Comparison of ENCODE assay signal across 14 cellular contexts in the genomic region with DNA sequence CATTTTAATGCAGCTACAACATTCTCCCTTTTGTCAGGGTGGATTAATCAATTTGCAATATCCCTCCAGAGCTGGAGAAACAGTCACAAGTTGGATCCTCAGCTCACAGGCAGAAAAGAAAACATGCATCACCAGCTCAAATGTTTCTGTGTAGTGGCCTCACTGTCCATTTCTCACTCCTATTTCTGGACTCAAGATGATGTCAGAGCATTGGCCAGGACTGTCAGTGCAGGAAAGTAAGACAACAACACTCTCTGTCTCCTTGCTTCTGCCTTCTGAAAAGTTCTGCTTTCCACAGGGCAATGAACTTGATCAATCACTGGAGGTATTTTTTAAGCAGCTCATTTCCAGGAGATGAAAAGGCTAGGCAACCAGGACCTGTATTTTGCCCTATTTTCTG. TPM values are rescaled to one million over a fixed set of nuclear protein-coding genes. Genes with fewer than 3 reads are reported as not detected.
A peak's percentile ranks its signal among the peaks of the same experiment; 100 is the strongest.
DNase-seq lines count a peak whose midpoint lies in the region; ATAC-seq, FAIRE-seq and TF ChIP-seq lines count a peak whose summit lies in the region.
"Had no signal": no experiment of that assay in that cellular context is flagged by ENCODE, and none has a peak within 500 bp of the region (broad histone marks: within the 10 kb centered on the region; RNA-seq: fewer than 3 reads in every experiment).

No MANE protein-coding gene starts in this region.

- DNase-seq in HTR-8/SVneo (ENCODE audit: insufficient read length, low spot score) (no peak), esophagus muscularis mucosa (ENCODE audit: extremely low spot score) (no peak), left lung (no peak), stomach (no peak), NCI-H2081 (lab: John Stamatoyannopoulos, UW) (no peak), UCSD-AML1 (lab: John Stamatoyannopoulos, UW; ENCODE audit: unreplicated experiment) (no peak)
- no peak for DNase-seq in activated CD4-positive, alpha-beta T cell treated with anti-CD3 and anti-CD28 coated beads, Interleukin-2, amount 10 ng/mL, durations not matched to agents 7 days and 5 days
- DNase-seq: activated CD4-positive, alpha-beta T cell treated with anti-CD3 and anti-CD28 coated beads for 48 hours; BE2C; NCI-H1694 treated with DMSO at 0.1 percent for 48 hours; stimulated activated CD4-positive, alpha-beta T cell treated with anti-CD3 and anti-CD28 coated beads, Interleukin-4, amount 100 ng/mL, for 24 hours had no signal

- TF ChIP-seq CTCF in esophagus muscularis mucosa (IDR thresholded peaks at IDR 0.05) (no peak), left lung (IDR thresholded peaks at IDR 0.05) (no peak), stomach (IDR thresholded peaks at IDR 0.05) (no peak)

- H3K27ac ChIP-seq in esophagus muscularis mucosa (replicated peaks in 1 of 4): peak overlapping the region; percentile 77 to 94 (median 86)
- H3K27ac ChIP-seq in left lung: no peak overlapping the region
- peak overlapping the region in 4 of 5 donors; percentile 47 to 90 (median 66) for H3K27ac ChIP-seq in stomach

- peaks cover 5% of the 10 kb centered on the region for H3K36me3 Mint-ChIP-seq in activated CD4-positive, alpha-beta T cell treated with anti-CD3 and anti-CD28 coated beads, Interleukin-2, amount 10 ng/mL, durations not matched to agents 7 days and 5 days (ENCODE audit: low read depth)
- H3K36me3 Mint-ChIP-seq: natural killer cell treated with Interleukin-12 subunit alpha and Interleukin-12 subunit beta and Interleukin-15 and Interleukin-18, amount 100 ng/mL, for 72 hours had no signal

- H3K9me3 ChIP-seq in esophagus muscularis mucosa (no peaks in the 10 kb centered on the region), left lung (no peaks in the 10 kb centered on the region), stomach (no peaks in the 10 kb centered on the region)
- H3K9me3 ChIP-seq: BE2C had no signal

- H3K4me3 ChIP-seq in esophagus muscularis mucosa: no peak overlapping the region
- no peak overlapping the region for H3K4me3 ChIP-seq in left lung
- H3K4me3 ChIP-seq in stomach: no peak overlapping the region

- H3K4me1 ChIP-seq in esophagus muscularis mucosa (peaks cover 39 to 84% (median 76%) of the 10 kb centered on the region in 4 donors), left lung (peaks cover 13 to 28% of the 10 kb centered on the region in 2 donors), stomach (peaks cover 15 to 60% (median 37%) of the 10 kb centered on the region in 4 donors)

- ATAC-seq in left lung: peak; percentile 42
- ATAC-seq in GM18873 (IDR thresholded peaks at IDR 0.05; ENCODE audit: low FRiP score, unreplicated experiment): no peak
- ATAC-seq: natural killer cell treated with Interleukin-12 subunit alpha and Interleukin-12 subunit beta and Interleukin-15 and Interleukin-18, amount 100 ng/mL, for 72 hours had no signal

- H3K27me3 Mint-ChIP-seq in activated CD4-positive, alpha-beta T cell treated with anti-CD3 and anti-CD28 coated beads, Interleukin-2, amount 10 ng/mL, durations not matched to agents 7 days and 5 days: no peaks in the 10 kb centered on the region

- intact Hi-C loops in esophagus muscularis mucosa (cut with DNase I): no loop called here
- intact Hi-C loops in left lung (cut with DNase I): no loop called here
- intact Hi-C loops in stomach (cut with DNase I; ENCODE audit: low total_unique reads): no loop called here

- FAIRE-seq in HTR-8/SVneo (lab: Jason Lieb, UNC): peak; percentile 26

- POLR2A ChIA-PET in activated CD4-positive, alpha-beta T cell treated with anti-CD3 and anti-CD28 coated beads, Interleukin-2, amount 10 ng/mL, durations not matched to agents 7 days and 5 days (lab: Charles Lee): no interaction called here

- no peak for TF ChIP-seq POLR2A in esophagus muscularis mucosa (IDR thresholded peaks at IDR 0.05; ENCODE audit: low read depth)
- TF ChIP-seq POLR2A in stomach (IDR thresholded peaks at IDR 0.05): no peak

- no peaks in the 10 kb centered on the region for H3K27me3 ChIP-seq in esophagus muscularis mucosa
- no peaks in the 10 kb centered on the region for H3K27me3 ChIP-seq in left lung
- H3K27me3 ChIP-seq in stomach: no peaks in the 10 kb centered on the region
- H3K27me3 ChIP-seq: BE2C had no signal

- H3K36me3 ChIP-seq in esophagus muscularis mucosa (peaks cover 0 to 10% (median 2%) of the 10 kb centered on the region in 4 donors), left lung (no peaks in the 10 kb centered on the region), stomach (peaks cover 0 to 2% (median 0%) of the 10 kb centered on the region in 4 donors)

- H3K4me3 Mint-ChIP-seq in activated CD4-positive, alpha-beta T cell treated with anti-CD3 and anti-CD28 coated beads, Interleukin-2, amount 10 ng/mL, durations not matched to agents 7 days and 5 days: no peak overlapping the region
- H3K4me3 Mint-ChIP-seq: natural killer cell treated with Interleukin-12 subunit alpha and Interleukin-12 subunit beta and Interleukin-15 and Interleukin-18, amount 100 ng/mL, for 72 hours had no signal

- H3K9me3 Mint-ChIP-seq in activated CD4-positive, alpha-beta T cell treated with anti-CD3 and anti-CD28 coated beads, Interleukin-2, amount 10 ng/mL, durations not matched to agents 7 days and 5 days: no peaks in the 10 kb centered on the region
- H3K9me3 Mint-ChIP-seq: activated T-helper 2 cell treated with anti-CD3 and anti-CD28 coated beads, Interferon-gamma antibody, Interleukin-2, Interleukin-4, amounts not matched to agents 10 μg/mL and 5 μg/mL and 100 μg/mL, durations not matched to agents 14 hours and 24 hours and 36 hours; natural killer cell treated with Interleukin-12 subunit alpha and Interleukin-12 subunit beta and Interleukin-15 and Interleukin-18, amount 100 ng/mL, for 72 hours had no signal

- H3K27ac Mint-ChIP-seq in activated CD4-positive, alpha-beta T cell treated with anti-CD3 and anti-CD28 coated beads, Interleukin-2, amount 10 ng/mL, durations not matched to agents 7 days and 5 days: no peak overlapping the region
- H3K27ac Mint-ChIP-seq: activated T-helper 2 cell treated with anti-CD3 and anti-CD28 coated beads, Interferon-gamma antibody, Interleukin-2, Interleukin-4, amounts not matched to agents 10 μg/mL and 5 μg/mL and 100 μg/mL, durations not matched to agents 14 hours and 24 hours and 36 hours had no signal

- CTCF ChIA-PET in activated CD4-positive, alpha-beta T cell treated with anti-CD3 and anti-CD28 coated beads, Interleukin-2, amount 10 ng/mL, durations not matched to agents 7 days and 5 days (lab: Charles Lee): interaction anchor here (1.3 kb wide), 1 partner anchor 14 kb away, joined by 6 read pairs; no protein-coding TSS in a partner anchor

- peaks cover 22% of the 10 kb centered on the region for H3K4me1 Mint-ChIP-seq in activated CD4-positive, alpha-beta T cell treated with anti-CD3 and anti-CD28 coated beads, Interleukin-2, amount 10 ng/mL, durations not matched to agents 7 days and 5 days

- TF ChIP-seq EP300 in esophagus muscularis mucosa (IDR thresholded peaks at IDR 0.05): peak; percentile 81
- TF ChIP-seq EP300 in stomach (IDR thresholded peaks at IDR 0.05): peak; percentile 48

RNA-seq across cellular contexts. Expression of gene SVIL, which starts 8.2 kb away (rescaled TPM):
- total RNA-seq in esophagus muscularis mucosa (1,000 to 10,000 TPM in 1 of 4 donors, 100 to 1,000 TPM in 3; 785 to 1,099 (median 921) TPM), left lung (100 to 1,000 TPM in 1 of 2 donors, 10 to 100 TPM in 1; 73.7 to 103 TPM), stomach (100 to 1,000 TPM in 4 of 5 donors, 10 to 100 TPM in 1; 95.9 to 400 (median 131) TPM)
- polyA plus RNA-seq in stomach: 10 to 100 TPM in 1 of 3 donors, 1 to 10 TPM in 2; 6.8 to 32.4 (median 7.5) TPM
- total RNA-seq in activated CD4-positive, alpha-beta T cell treated with anti-CD3 and anti-CD28 coated beads, Interleukin-2, amount 10 ng/mL, durations not matched to agents 7 days and 5 days: 10 to 100 TPM; 22.6 to 26.8 TPM

Comparison
In these comparisons a context has a peak if more than half of its experiments do, and no peak if none do; other contexts are left out.
1. H3K27ac ChIP-seq: peak in esophagus muscularis mucosa (4 of 4) and stomach (4 of 5); none in left lung (0 of 2).